1 cellular context compared by ENCODE assay signal in the genomic region with DNA sequence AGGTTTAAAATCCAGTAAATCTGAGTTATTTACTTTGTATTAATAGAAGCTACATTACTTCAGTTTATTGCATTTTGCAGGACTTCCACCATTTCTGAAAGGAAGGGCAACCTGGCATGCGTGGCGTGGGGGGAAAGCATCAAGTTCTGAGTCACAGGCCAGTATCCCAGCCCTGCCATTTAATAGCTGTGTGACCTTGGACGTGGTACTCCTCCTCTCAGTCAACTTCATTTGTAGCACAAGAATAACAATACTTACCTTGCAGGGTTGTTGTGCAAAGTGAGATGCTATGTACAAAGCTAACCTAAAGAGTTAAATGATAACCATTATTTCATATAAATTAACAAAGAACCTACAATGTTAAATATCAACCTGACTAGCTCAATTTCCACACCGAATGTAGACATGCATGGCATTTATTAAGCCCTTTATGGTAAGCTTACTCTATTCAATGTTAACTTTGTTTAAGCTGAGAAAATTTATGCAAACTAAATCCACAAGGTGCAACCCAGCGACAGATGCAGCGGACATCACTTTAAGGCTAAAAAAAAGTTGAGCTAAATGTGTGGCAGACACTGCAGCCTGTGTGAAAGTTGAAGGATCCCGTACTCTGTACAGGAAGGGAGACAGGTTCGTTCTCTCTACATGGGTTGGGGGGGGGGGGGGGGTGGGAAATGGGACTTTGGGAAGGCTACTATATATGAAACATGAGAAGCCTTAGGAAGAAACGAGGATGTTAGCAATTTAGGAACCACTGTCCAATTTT.
TF ChIP-seq lines count a peak whose summit lies in the region.

No MANE protein-coding gene starts in this region.

TF ChIP-seq in HepG2, 621 proteins besides CTCF, POLR2A, EP300 and RAD21 (continued from another document):
- TF ChIP-seq, protein P1, sequence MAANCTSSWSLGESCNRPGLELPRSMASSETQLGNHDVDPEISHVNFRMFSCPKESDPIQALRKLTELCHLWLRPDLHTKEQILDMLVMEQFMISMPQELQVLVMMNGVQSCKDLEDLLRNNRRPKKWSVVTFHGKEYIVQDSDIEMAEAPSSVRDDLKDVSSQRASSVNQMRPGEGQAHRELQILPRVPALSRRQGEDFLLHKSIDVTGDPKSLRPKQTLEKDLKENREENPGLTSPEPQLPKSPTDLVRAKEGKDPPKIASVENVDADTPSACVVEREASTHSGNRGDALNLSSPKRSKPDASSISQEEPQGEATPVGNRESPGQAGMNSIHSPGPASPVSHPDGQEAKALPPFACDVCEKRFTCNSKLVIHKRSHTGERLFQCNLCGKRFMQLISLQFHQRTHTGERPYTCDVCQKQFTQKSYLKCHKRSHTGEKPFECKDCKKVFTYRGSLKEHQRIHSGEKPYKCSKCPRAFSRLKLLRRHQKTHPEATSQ (CRISPR knock-in tag; IDR thresholded peaks at IDR 0.05; ENCODE audit: borderline replicate concordance): no peak
- TF ChIP-seq ZNF678 (CRISPR knock-in tag; IDR thresholded peaks at IDR 0.05) (no peak), SP4 (CRISPR knock-in tag; IDR thresholded peaks at IDR 0.05) (no peak), MIXL1 (CRISPR knock-in tag; IDR thresholded peaks at IDR 0.05) (no peak; the same call in 1 of the 2 replicates), PRDM4 (CRISPR knock-in tag; IDR thresholded peaks at IDR 0.05; ENCODE audit: borderline replicate concordance) (no peak), RARA (CRISPR knock-in tag; IDR thresholded peaks at IDR 0.05) (peak; percentile 45), DZIP1 (CRISPR knock-in tag; IDR thresholded peaks at IDR 0.05) (no peak), ATF7 (IDR thresholded peaks at IDR 0.05) (no peak), ATF7 (CRISPR knock-in tag; IDR thresholded peaks at IDR 0.05) (no peak), NFIB (CRISPR knock-in tag; IDR thresholded peaks at IDR 0.05; ENCODE audit: borderline replicate concordance) (no peak), CBX1 (IDR thresholded peaks at IDR 0.05; ENCODE audit: low read depth) (no peak), ZKSCAN8 (CRISPR knock-in tag; IDR thresholded peaks at IDR 0.05; ENCODE audit: borderline replicate concordance) (peak; percentile 29; the same call in 1 of the 2 replicates), ZNF615 (CRISPR knock-in tag; IDR thresholded peaks at IDR 0.05; ENCODE audit: borderline replicate concordance) (no peak), PTBP1 (IDR thresholded peaks at IDR 0.05; ENCODE audit: low read depth, low read length, poor library complexity, severe bottlenecking) (no peak), ZNF484 (CRISPR knock-in tag; IDR thresholded peaks at IDR 0.05; ENCODE audit: borderline replicate concordance, low read depth) (no peak), DPF2 (CRISPR knock-in tag; IDR thresholded peaks at IDR 0.05; ENCODE audit: borderline replicate concordance, low read depth) (peak; percentile 53; the same call in 1 of the 2 replicates), ZNF235 (CRISPR knock-in tag; IDR thresholded peaks at IDR 0.05; ENCODE audit: borderline replicate concordance) (no peak), TEAD2 (CRISPR knock-in tag; IDR thresholded peaks at IDR 0.05) (no peak), ZNF616 (CRISPR knock-in tag; IDR thresholded peaks at IDR 0.05; ENCODE audit: low read depth) (no peak), LCORL (IDR thresholded peaks at IDR 0.05) (no peak), LCORL (CRISPR knock-in tag; IDR thresholded peaks at IDR 0.05) (no peak)
- TF ChIP-seq, protein P2, sequence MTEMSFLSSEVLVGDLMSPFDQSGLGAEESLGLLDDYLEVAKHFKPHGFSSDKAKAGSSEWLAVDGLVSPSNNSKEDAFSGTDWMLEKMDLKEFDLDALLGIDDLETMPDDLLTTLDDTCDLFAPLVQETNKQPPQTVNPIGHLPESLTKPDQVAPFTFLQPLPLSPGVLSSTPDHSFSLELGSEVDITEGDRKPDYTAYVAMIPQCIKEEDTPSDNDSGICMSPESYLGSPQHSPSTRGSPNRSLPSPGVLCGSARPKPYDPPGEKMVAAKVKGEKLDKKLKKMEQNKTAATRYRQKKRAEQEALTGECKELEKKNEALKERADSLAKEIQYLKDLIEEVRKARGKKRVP (CRISPR knock-in tag; IDR thresholded peaks at IDR 0.05): no peak
- TF ChIP-seq, protein P3, sequence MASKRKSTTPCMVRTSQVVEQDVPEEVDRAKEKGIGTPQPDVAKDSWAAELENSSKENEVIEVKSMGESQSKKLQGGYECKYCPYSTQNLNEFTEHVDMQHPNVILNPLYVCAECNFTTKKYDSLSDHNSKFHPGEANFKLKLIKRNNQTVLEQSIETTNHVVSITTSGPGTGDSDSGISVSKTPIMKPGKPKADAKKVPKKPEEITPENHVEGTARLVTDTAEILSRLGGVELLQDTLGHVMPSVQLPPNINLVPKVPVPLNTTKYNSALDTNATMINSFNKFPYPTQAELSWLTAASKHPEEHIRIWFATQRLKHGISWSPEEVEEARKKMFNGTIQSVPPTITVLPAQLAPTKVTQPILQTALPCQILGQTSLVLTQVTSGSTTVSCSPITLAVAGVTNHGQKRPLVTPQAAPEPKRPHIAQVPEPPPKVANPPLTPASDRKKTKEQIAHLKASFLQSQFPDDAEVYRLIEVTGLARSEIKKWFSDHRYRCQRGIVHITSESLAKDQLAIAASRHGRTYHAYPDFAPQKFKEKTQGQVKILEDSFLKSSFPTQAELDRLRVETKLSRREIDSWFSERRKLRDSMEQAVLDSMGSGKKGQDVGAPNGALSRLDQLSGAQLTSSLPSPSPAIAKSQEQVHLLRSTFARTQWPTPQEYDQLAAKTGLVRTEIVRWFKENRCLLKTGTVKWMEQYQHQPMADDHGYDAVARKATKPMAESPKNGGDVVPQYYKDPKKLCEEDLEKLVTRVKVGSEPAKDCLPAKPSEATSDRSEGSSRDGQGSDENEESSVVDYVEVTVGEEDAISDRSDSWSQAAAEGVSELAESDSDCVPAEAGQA (IDR thresholded peaks at IDR 0.05; ENCODE audit: low read depth): no peak
- TF ChIP-seq, protein P3 (CRISPR knock-in tag; IDR thresholded peaks at IDR 0.05; ENCODE audit: borderline replicate concordance): no peak
